ENCODE assay signal across 14 cellular contexts in the genomic region with DNA sequence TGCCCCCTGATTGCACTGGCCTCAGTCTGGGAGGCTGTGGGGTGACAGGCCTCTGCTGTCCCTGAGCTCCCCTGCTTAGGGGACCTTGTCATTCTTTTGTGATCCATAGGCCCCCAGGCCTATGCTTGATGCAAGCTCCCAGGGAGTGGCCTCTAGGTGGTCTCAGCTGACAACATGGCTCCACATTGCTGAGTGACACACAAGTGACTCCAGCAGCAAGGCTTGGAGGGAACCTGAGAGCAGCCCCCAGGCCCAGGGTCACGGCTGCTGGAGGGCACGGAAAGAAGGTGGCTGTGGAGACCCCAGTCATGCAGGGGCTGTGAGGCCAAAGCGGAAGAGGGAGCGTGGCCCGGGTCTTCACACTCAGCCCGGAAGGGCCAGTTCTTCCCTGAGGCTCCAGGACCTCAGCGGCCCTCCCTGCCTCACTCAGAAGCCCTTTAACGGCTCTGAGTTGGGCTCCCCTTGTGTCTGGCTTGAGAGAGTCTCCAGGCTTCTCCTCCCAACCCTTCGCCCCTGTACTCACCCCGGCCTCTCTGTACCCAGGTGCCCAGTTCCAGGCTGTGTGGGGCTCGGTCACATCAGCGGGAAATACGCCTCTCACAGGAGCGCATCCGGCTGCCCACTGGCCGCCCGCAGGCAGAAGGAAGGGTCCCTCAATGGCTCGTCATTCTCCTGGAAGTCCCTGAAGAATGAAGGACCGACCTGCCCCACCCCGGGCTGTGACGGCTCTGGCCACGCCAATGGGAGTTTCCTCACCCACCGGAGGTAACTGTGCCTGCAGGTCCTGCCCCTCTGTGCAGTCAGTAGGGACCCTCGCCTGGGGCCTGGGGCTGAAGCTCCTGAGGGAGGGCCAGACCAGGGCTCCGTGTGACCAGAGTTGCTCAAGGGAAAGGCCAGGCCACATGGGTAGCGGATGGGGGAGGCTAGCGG. TPM values are rescaled to one million over a fixed set of nuclear protein-coding genes. Genes with fewer than 3 reads are reported as not detected.
DNase-seq lines count a peak whose midpoint lies in the region; ATAC-seq and TF ChIP-seq lines count a peak whose summit lies in the region.
"Had no signal": no experiment of that assay in that cellular context is flagged by ENCODE, and none has a peak within 500 bp of the region (broad histone marks: within the 10 kb centered on the region; RNA-seq: fewer than 3 reads in every experiment).

No MANE protein-coding gene starts in this region.

- no peak overlapping the region for H3K56ac ChIP-seq in IMR-90 (ENCODE audit: extremely low read depth, insufficient read depth, low read length)

- H2AK5ac ChIP-seq in IMR-90 (ENCODE audit: low read depth, low read length): no peak overlapping the region

- no peaks in the 10 kb centered on the region for H4K20me1 ChIP-seq in IMR-90 (ENCODE audit: insufficient read depth, low read length)

- DNase-seq in IMR-90 (no peak), Panc1 (ENCODE audit: low read depth, low spot score) (no peak), left ventricle myocardium superior (peak; percentile 21), mucosa of descending colon (peak in 2 of 3 donors; percentile 18 to 42), CD1c-positive myeloid dendritic cell (ENCODE audit: extremely low spot score) (no peak)
- DNase-seq: NCI-H1048, NCI-H146, Peyer's patch had no signal

- H3K9ac ChIP-seq in IMR-90 (ENCODE audit: low read depth, low read length): no peak overlapping the region
- H3K9ac ChIP-seq: KMS-11 had no signal

- intact Hi-C loops in IMR-90 (cut with micrococcal nuclease): no loop called here
- intact Hi-C loops in Panc1 (cut with micrococcal nuclease; ENCODE audit: unreplicated experiment): no loop called here
- intact Hi-C loops in left ventricle myocardium superior (cut with micrococcal nuclease): no loop called here
- intact Hi-C loops in mucosa of descending colon (cut with DNase I, micrococcal nuclease): no loop called here

- POLR2A ChIA-PET in IMR-90 (lab: Charles Lee; ENCODE audit: unreplicated experiment): no interaction called here
- POLR2A ChIA-PET in Panc1 (lab: Charles Lee): no interaction called here

- H4K91ac ChIP-seq in IMR-90 (ENCODE audit: insufficient read depth, low read depth, low read length): no peak overlapping the region

- H3K4me3 ChIP-seq in IMR-90 (ENCODE audit: insufficient read depth, low read depth, low read length): no peak overlapping the region
- H3K4me3 ChIP-seq in Panc1 (ENCODE audit: low read depth in 2 of 2, low read length in 2 of 2): no peak overlapping the region
- no peak overlapping the region for H3K4me3 ChIP-seq in mucosa of descending colon
- H3K4me3 ChIP-seq: HAP-1, Peyer's patch had no signal

- no peaks in the 10 kb centered on the region for H3K9me1 ChIP-seq in IMR-90 (ENCODE audit: insufficient read depth, low read length)

- H3K4me2 ChIP-seq in IMR-90 (ENCODE audit: low read depth, low read length): no peak overlapping the region
- H3K4me2 ChIP-seq: KMS-11 had no signal

- no peak overlapping the region for H2BK20ac ChIP-seq in IMR-90 (ENCODE audit: low read depth, low read length)

- dilution Hi-C loops in IMR-90 (cut with HindIII; ENCODE audit: low sequenced_read_pairs, unreplicated experiment): no loop called here

- peaks cover 8% of the 10 kb centered on the region; the same call in 1 of the 2 replicates for H3K27me3 ChIP-seq in IMR-90 (ENCODE audit: control insufficient read depth, insufficient read depth, low read length)
- H3K27me3 ChIP-seq in Panc1 (ENCODE audit: control insufficient read depth, insufficient read depth, low read length): no peaks in the 10 kb centered on the region; the same call in 1 of the 2 replicates
- H3K27me3 ChIP-seq: Peyer's patch had no signal

- H4K5ac ChIP-seq in IMR-90 (ENCODE audit: low read depth, low read length): no peak overlapping the region

- in situ Hi-C loops in IMR-90 (cut with MboI; ENCODE audit: low sequenced_read_pairs): no loop called here
- in situ Hi-C loops in Panc1 (cut with HindIII; ENCODE audit: low pct_unique_long_range_greater_than_20kb, low sequenced_read_pairs): no loop called here

- H2BK5ac ChIP-seq in IMR-90 (ENCODE audit: low read depth, low read length, poor library complexity, severe bottlenecking): no peak overlapping the region

- H3K18ac ChIP-seq in IMR-90 (ENCODE audit: low read depth, low read length): no peak overlapping the region

- no peak overlapping the region for H4K8ac ChIP-seq in IMR-90 (ENCODE audit: low read depth in 2 of 2, low read length in 2 of 2)

- TF ChIP-seq RAD21 in IMR-90 (IDR thresholded peaks at IDR 0.05; ENCODE audit: low read length): no peak

- H3K36me3 ChIP-seq in IMR-90 (ENCODE audit: control insufficient read depth, insufficient read depth, low read length): no peaks in the 10 kb centered on the region
- no peaks in the 10 kb centered on the region for H3K36me3 ChIP-seq in Panc1 (ENCODE audit: control insufficient read depth, insufficient read depth, low read length)
- no peaks in the 10 kb centered on the region for H3K36me3 ChIP-seq in mucosa of descending colon (ENCODE audit: low read depth)
- H3K36me3 ChIP-seq: HAP-1, Peyer's patch had no signal

- H3K4ac ChIP-seq in IMR-90 (ENCODE audit: low read depth, low read length): no peak overlapping the region

- no peak overlapping the region for H3K14ac ChIP-seq in IMR-90 (replicated peaks; ENCODE audit: low read depth, low read length)

- TF ChIP-seq CTCF in IMR-90 (conservative IDR thresholded peaks at IDR 0.05; ENCODE audit: low read depth, low read length): no peak
- TF ChIP-seq CTCF in Panc1 (IDR thresholded peaks at IDR 0.05): no peak
- TF ChIP-seq CTCF in mucosa of descending colon (IDR thresholded peaks at IDR 0.05): no peak

- no peak overlapping the region for H3K27ac ChIP-seq in IMR-90 (ENCODE audit: insufficient read depth, low read length)
- no peak overlapping the region for H3K27ac ChIP-seq in Panc1 (ENCODE audit: low read length)
- H3K27ac ChIP-seq: C4-2B, KMS-11, Peyer's patch had no signal

- no peaks in the 10 kb centered on the region for H3K79me1 ChIP-seq in IMR-90 (ENCODE audit: low read depth in 1 of 2, low read length in 2 of 2)

- ATAC-seq in IMR-90 (ENCODE audit: low read depth) (no peak), Panc1 (peak; percentile 34; the same call in 1 of the 2 replicates), left ventricle myocardium superior (no peak), mucosa of descending colon (no peak), GM21367 (IDR thresholded peaks at IDR 0.05; ENCODE audit: unreplicated experiment) (no peak), HG03354 (IDR thresholded peaks at IDR 0.05; ENCODE audit: poor library complexity, severe bottlenecking, unreplicated experiment) (no peak)
- ATAC-seq: SK-N-SH treated with all-trans-retinoic acid at 6 μM for 48 hours had no signal

- WGBS in IMR-90 (ENCODE audit: extremely low coverage in 2 of 2, insufficient read length in 1 of 2), 2 experiments: 88% methylated on average over 13 of the region's 27 CpGs; no CpG with 5 or more reads in 1 of the 2 experiments

- CTCF ChIA-PET in IMR-90 (lab: Yijun Ruan, JAX): no interaction called here
- CTCF ChIA-PET in Panc1 (lab: Charles Lee): no interaction called here

- H3K23ac ChIP-seq in IMR-90 (ENCODE audit: low read depth, low read length): no peak overlapping the region

- H2BK15ac ChIP-seq in IMR-90 (ENCODE audit: low read depth, low read length): no peak overlapping the region

- BruUV-seq in IMR-90 (replicated peaks; lab: Mats Ljungman, UMichigan) (no TSS peak), Panc1 (replicated peaks; lab: Mats Ljungman, UMichigan) (no TSS peak)

- TF ChIP-seq POLR2A in IMR-90 (IDR thresholded peaks at IDR 0.05; ENCODE audit: low read depth, low read length): no peak

- H3K9me3 ChIP-seq in IMR-90 (ENCODE audit: control insufficient read depth, insufficient read depth, low read length) (no peaks in the 10 kb centered on the region), Panc1 (ENCODE audit: control insufficient read depth, insufficient read depth, low read depth, low read length) (no peaks in the 10 kb centered on the region), mucosa of descending colon (no peaks in the 10 kb centered on the region)
- H3K9me3 ChIP-seq: HAP-1, Peyer's patch had no signal

- H2AK9ac ChIP-seq in IMR-90 (replicated peaks; ENCODE audit: low read depth, low read length, poor library complexity): peak overlapping the region; percentile 28

- no peaks in the 10 kb centered on the region for H3K4me1 ChIP-seq in IMR-90 (ENCODE audit: control insufficient read depth, insufficient read depth, low read length)
- 0 out of 2 replicates have a peak, but pooled peaks cover 3% of the 10 kb centered on the region for H3K4me1 ChIP-seq in Panc1 (ENCODE audit: control insufficient read depth, insufficient read depth, low read length)
- peaks cover 8% of the 10 kb centered on the region for H3K4me1 ChIP-seq in mucosa of descending colon (ENCODE audit: low read depth)
- H3K4me1 ChIP-seq: HAP-1 had no signal

- H2AFZ ChIP-seq in IMR-90 (replicated peaks; ENCODE audit: low read length, poor library complexity): no peak overlapping the region

- H2BK120ac ChIP-seq in IMR-90 (ENCODE audit: low read depth, low read length): no peak overlapping the region

TF ChIP-seq in IMR-90, 13 proteins besides CTCF, POLR2A, EP300 and RAD21 (continues in another document):
- TF ChIP-seq, protein P1, sequence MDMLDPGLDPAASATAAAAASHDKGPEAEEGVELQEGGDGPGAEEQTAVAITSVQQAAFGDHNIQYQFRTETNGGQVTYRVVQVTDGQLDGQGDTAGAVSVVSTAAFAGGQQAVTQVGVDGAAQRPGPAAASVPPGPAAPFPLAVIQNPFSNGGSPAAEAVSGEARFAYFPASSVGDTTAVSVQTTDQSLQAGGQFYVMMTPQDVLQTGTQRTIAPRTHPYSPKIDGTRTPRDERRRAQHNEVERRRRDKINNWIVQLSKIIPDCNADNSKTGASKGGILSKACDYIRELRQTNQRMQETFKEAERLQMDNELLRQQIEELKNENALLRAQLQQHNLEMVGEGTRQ (IDR thresholded peaks at IDR 0.05; ENCODE audit: low read depth, low read length): no peak
- no peak for TF ChIP-seq FOS (IDR thresholded peaks at IDR 0.05; ENCODE audit: low read depth, low read length)
- TF ChIP-seq MXI1 (IDR thresholded peaks at IDR 0.05; ENCODE audit: borderline replicate concordance, low read depth, low read length): no peak
- no peak for TF ChIP-seq MAZ (IDR thresholded peaks at IDR 0.05; ENCODE audit: borderline replicate concordance, low read depth, low read length)

RNA-seq across cellular contexts. Expression of a gene that starts 23.7 kb away (rescaled TPM):
- 28.3 and 30.3 TPM in 2 replicates for total RNA-seq in IMR-90 (2012; rRNA removed)
- polyA plus RNA-seq in IMR-90 (2012; rRNA removed): 20.2 and 23.6 TPM in 2 replicates
- polyA plus RNA-seq in IMR-90 (2012; cell fraction: cytosol; rRNA removed): 14.9 and 15.2 TPM in 2 replicates
- polyA plus RNA-seq in IMR-90 (2012; cell fraction: nucleus; rRNA removed; ENCODE audit: low replicate concordance): 27.5 and 126 TPM in 2 replicates
- 35.0 TPM for total RNA-seq in Panc1 (2021; ENCODE audit: unreplicated experiment)
- 23.5 TPM for polyA plus RNA-seq in Panc1 (2012; ENCODE audit: insufficient read length)
- total RNA-seq in left ventricle myocardium superior: 87.2 TPM
- total RNA-seq in mucosa of descending colon: 10 to 100 TPM; 31.1 to 47.4 (median 34.9) TPM

Comparison
In these comparisons a context has a peak if more than half of its experiments do, and no peak if none do; other contexts are left out.
1. DNase-seq: peak in left ventricle myocardium superior (single experiment) and mucosa of descending colon (2 of 3); none in IMR-90 (single experiment), Panc1 (single experiment) and CD1c-positive myeloid dendritic cell (single experiment).